Comparison of ENCODE assay signal across 8 cellular contexts in genomic region chr9:128249914-128250838, GRCh38. TPM values are rescaled to one million over a fixed set of nuclear protein-coding genes. Genes with fewer than 3 reads are reported as not detected.
DNase-seq lines count a peak whose midpoint lies in the region; ATAC-seq, FAIRE-seq and TF ChIP-seq lines count a peak whose summit lies in the region.

No MANE protein-coding gene starts in this region.

- no peaks in the 10 kb centered on the region for H3K36me3 ChIP-seq in kidney (ENCODE audit: control insufficient read depth in 1 of 2, insufficient read depth in 2 of 2, low read length in 2 of 2)

- CTCF ChIA-PET in activated CD4-positive, alpha-beta T cell treated with anti-CD3 and anti-CD28 coated beads for 36 hours (lab: Charles Lee), result interaction anchor here (0.5 to 1.3 kb wide), 12 partner anchors 9 to 1486 kb away, joined by 3 to 5 read pairs (median 3); partner anchors contain the start of genes GOLGA2 and SWI5

- TF ChIP-seq CTCF in kidney (IDR thresholded peaks at IDR 0.05; ENCODE audit: borderline replicate concordance, extremely low read depth, insufficient read depth), result no peak

- intact Hi-C loops in activated CD4-positive, alpha-beta T cell treated with anti-CD3 and anti-CD28 coated beads for 36 hours (cut with DNase I, micrococcal nuclease), result loop anchor here (1.0 to 2.0 kb wide), 17 partner anchors 26 to 831 kb away; partner anchors contain the start of genes GOLGA2 (in 2 of the 2), SWI5 (in 2 of the 2), BBLN (in 1 of the 2) and CIZ1 (in 1 of the 2)
- intact Hi-C loops in kidney (cut with DNase I), result no loop called here

- POLR2A ChIA-PET in activated CD4-positive, alpha-beta T cell treated with anti-CD3 and anti-CD28 coated beads for 36 hours (lab: Charles Lee), result interaction anchor here (0.6 to 1.1 kb wide), 6 partner anchors 26 to 631 kb away, joined by 3 to 8 read pairs (median 4); partner anchors contain the start of genes BBLN, GOLGA2 and SWI5

- H3K4me1 Mint-ChIP-seq in activated CD4-positive, alpha-beta T cell treated with anti-CD3 and anti-CD28 coated beads for 36 hours, result peaks cover 7% of the 10 kb centered on the region

- peaks cover 10% of the 10 kb centered on the region for H3K27me3 Mint-ChIP-seq in activated CD4-positive, alpha-beta T cell treated with anti-CD3 and anti-CD28 coated beads for 36 hours

- no peaks in the 10 kb centered on the region for H3K9me3 Mint-ChIP-seq in activated CD4-positive, alpha-beta T cell treated with anti-CD3 and anti-CD28 coated beads for 36 hours (ENCODE audit: low read depth)

- DNase-seq in ELF-1 (ENCODE audit: low read depth, low spot score) (peak; percentile 93), LoVo (ENCODE audit: low spot score) (peak; percentile 94), cerebellar cortex (ENCODE audit: low spot score) (peak; percentile 64), kidney (peak; percentile 97), KG1 (lab: John Stamatoyannopoulos, UW) (no peak)
- peak; percentile 99 for DNase-seq in activated CD4-positive, alpha-beta T cell treated with anti-CD3 and anti-CD28 coated beads for 36 hours
- peak; percentile 98 for DNase-seq in stimulated activated CD4-positive, alpha-beta T cell treated with anti-CD3 and anti-CD28 coated beads, Interleukin-4, amount 100 ng/mL, for 24 hours

- H3K27ac ChIP-seq in kidney (ENCODE audit: low read depth in 2 of 2, low read length in 2 of 2), result no peak overlapping the region

- H3K9me3 ChIP-seq in kidney (ENCODE audit: control insufficient read depth in 1 of 2, low read length in 2 of 2), result no peaks in the 10 kb centered on the region

- no peaks in the 10 kb centered on the region for H3K36me3 Mint-ChIP-seq in activated CD4-positive, alpha-beta T cell treated with anti-CD3 and anti-CD28 coated beads for 36 hours (ENCODE audit: low read depth)

- peaks cover 0 to 12% of the 10 kb centered on the region in 2 donors for H3K4me1 ChIP-seq in kidney (ENCODE audit: control insufficient read depth in 1 of 2, insufficient read depth in 1 of 2, low read depth in 1 of 2, low read length in 2 of 2)

- FAIRE-seq in kidney (lab: Jason Lieb, UNC), result no peak

- peak overlapping the region; percentile 42 for H3K27ac Mint-ChIP-seq in activated CD4-positive, alpha-beta T cell treated with anti-CD3 and anti-CD28 coated beads for 36 hours

- peak overlapping the region; percentile 23 to 49 for H3K4me3 ChIP-seq in kidney (ENCODE audit: low read length in 2 of 2)

- peak; percentile 79 for ATAC-seq in GM21717 (IDR thresholded peaks at IDR 0.05; ENCODE audit: unreplicated experiment)
- peak; percentile 98 for ATAC-seq in activated CD4-positive, alpha-beta T cell treated with anti-CD3 and anti-CD28 coated beads for 36 hours

- no peak overlapping the region for H3K9ac ChIP-seq in kidney (ENCODE audit: low read length in 2 of 2)

- H3K4me3 Mint-ChIP-seq in activated CD4-positive, alpha-beta T cell treated with anti-CD3 and anti-CD28 coated beads for 36 hours, result peak overlapping the region; percentile 78

RNA-seq across cellular contexts. Expression of gene GOLGA2, which starts 25.6 kb away (rescaled TPM):
- 10 to 100 TPM; 28.4 to 29.4 TPM for total RNA-seq in activated CD4-positive, alpha-beta T cell treated with anti-CD3 and anti-CD28 coated beads for 36 hours
- total RNA-seq in kidney, result 79.7 TPM
- 42.9 TPM for polyA plus RNA-seq in kidney (ENCODE audit: insufficient read depth, low read depth, low replicate concordance)

RNA-seq across cellular contexts. Expression of gene SWI5, which starts 25.9 kb away (rescaled TPM):
- total RNA-seq in activated CD4-positive, alpha-beta T cell treated with anti-CD3 and anti-CD28 coated beads for 36 hours, result 10 to 100 TPM; 13.1 to 14.1 TPM
- total RNA-seq in kidney, result 20.3 TPM
- polyA plus RNA-seq in kidney (ENCODE audit: insufficient read depth, low read depth, low replicate concordance), result 67.8 TPM

RNA-seq across cellular contexts. Expression of gene DNM1, which starts 47.0 kb away (rescaled TPM):
- total RNA-seq in activated CD4-positive, alpha-beta T cell treated with anti-CD3 and anti-CD28 coated beads for 36 hours, result under 1 TPM; 0.50 to 0.72 TPM
- 22.6 TPM for total RNA-seq in kidney
- polyA plus RNA-seq in kidney (ENCODE audit: insufficient read depth, low read depth, low replicate concordance), result 7.3 TPM

RNA-seq across cellular contexts. Expression of gene CIZ1, which starts 58.8 kb away (rescaled TPM):
- 100 to 1,000 TPM in 1 of 2 experiments, 10 to 100 TPM in 1; 79.5 to 110 TPM for total RNA-seq in activated CD4-positive, alpha-beta T cell treated with anti-CD3 and anti-CD28 coated beads for 36 hours
- total RNA-seq in kidney, result 89.9 TPM
- polyA plus RNA-seq in kidney (ENCODE audit: insufficient read depth, low read depth, low replicate concordance), result 48.1 TPM

Comparison
In these comparisons a context has a peak if more than half of its experiments do, and no peak if none do; other contexts are left out.
1. RNA of gene DNM1, which starts 47.0 kb away (total RNA-seq): 22.6 TPM in kidney (single experiment); 0.50 to 0.72 TPM in activated CD4-positive, alpha-beta T cell treated with anti-CD3 and anti-CD28 coated beads for 36 hours; every median in the first group is over 10 times any median in the second.